5 cellular contexts compared by ENCODE assay signal in the genomic region with DNA sequence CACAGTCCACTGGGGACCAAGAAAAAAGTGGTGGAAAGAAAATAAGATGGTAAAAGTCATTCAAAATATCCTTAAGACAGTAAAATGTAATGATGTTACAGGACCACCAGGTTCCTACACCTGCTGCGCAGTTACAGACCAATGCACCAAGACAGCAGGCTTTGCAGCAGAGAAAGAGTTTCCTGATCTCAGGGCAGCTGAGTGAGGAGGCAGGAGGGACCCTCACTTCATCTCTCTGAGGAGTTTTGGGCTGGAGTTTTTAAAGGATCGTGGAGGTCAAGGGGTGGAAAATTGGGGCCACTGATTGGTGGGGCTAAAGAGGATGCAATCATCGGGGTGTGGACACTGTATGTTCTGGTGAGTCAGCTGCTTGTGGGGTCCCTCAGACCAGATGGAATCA.
"Had no signal": no experiment of that assay in that cellular context is flagged by ENCODE, and none has a peak within 500 bp of the region (broad histone marks: within the 10 kb centered on the region; RNA-seq: fewer than 3 reads in every experiment).

No MANE protein-coding gene starts in this region.

- H3K27ac Mint-ChIP-seq: GM23338, H9 had no signal

- H3K4me3 ChIP-seq: GM23338 had no signal

- H3K4me2 ChIP-seq: GM23338 had no signal

- ATAC-seq: GM23338 had no signal

- H2AFZ ChIP-seq: GM23338 had no signal

- H3K4me3 Mint-ChIP-seq: GM23338, H9 had no signal

- DNase-seq: H9, HCEC 1CT, IMR-90, KBM-7 had no signal
